In the genomic region with DNA sequence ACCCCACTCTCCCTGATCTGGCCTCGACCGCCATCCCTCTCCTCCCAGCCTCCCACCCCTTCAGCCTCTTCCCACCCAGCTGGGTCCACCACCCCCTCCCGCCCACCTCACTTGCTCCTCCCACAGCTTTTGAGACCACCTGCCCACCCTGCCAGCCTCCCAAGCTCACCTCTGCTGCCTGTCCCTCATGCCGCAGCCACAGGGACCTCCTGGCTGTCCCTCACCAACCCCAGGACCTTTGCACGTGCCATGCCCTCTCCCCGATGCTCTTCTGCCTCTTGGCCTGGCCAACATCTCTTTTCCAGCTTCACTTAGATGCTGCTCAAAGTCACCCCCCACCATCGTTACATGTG, we compare ENCODE assay signal across 23 cellular contexts. TPM values are rescaled to one million over a fixed set of nuclear protein-coding genes. Genes with fewer than 3 reads are reported as not detected.
DNase-seq lines count a peak whose midpoint lies in the region; ATAC-seq and TF ChIP-seq lines count a peak whose summit lies in the region.
"Had no signal": no experiment of that assay in that cellular context is flagged by ENCODE, and none has a peak within 500 bp of the region (broad histone marks: within the 10 kb centered on the region; RNA-seq: fewer than 3 reads in every experiment).

No MANE protein-coding gene starts in this region.

- ATAC-seq in left lung (no peak), GM19324 (IDR thresholded peaks at IDR 0.05; ENCODE audit: low FRiP score, unreplicated experiment) (no peak), HG03565 (IDR thresholded peaks at IDR 0.05; ENCODE audit: unreplicated experiment) (no peak)

- no peak overlapping the region for H2AFZ ChIP-seq in SU-DHL-6 (ENCODE audit: low read depth, low read length, severe bottlenecking)

- H3K27me3 ChIP-seq in SU-DHL-6 (ENCODE audit: low read length) (no peaks in the 10 kb centered on the region), left lung (peaks cover 0 to 78% of the 10 kb centered on the region in 2 donors)
- H3K27me3 ChIP-seq: thyroid gland had no signal

- no peak overlapping the region for H3K4me2 ChIP-seq in SU-DHL-6 (ENCODE audit: low read depth, low read length, poor library complexity, severe bottlenecking)

- H3K79me2 ChIP-seq in SU-DHL-6 (ENCODE audit: insufficient read depth, low read length): no peaks in the 10 kb centered on the region

- intact Hi-C loops in left lung (cut with DNase I): loop anchor here in 1 of 2 donors (10.0 kb wide), 1 partner anchor 500 kb away; no protein-coding TSS in a partner anchor

- peak; percentile 6 for TF ChIP-seq CTCF in 22Rv1 (IDR thresholded peaks at IDR 0.05)
- peak; percentile 3 for TF ChIP-seq CTCF in GM10266 (IDR thresholded peaks at IDR 0.05; ENCODE audit: control insufficient read depth, insufficient read depth, low read depth, missing control alignments)
- TF ChIP-seq CTCF in SU-DHL-6 (IDR thresholded peaks at IDR 0.05; ENCODE audit: insufficient read depth, low read length, poor library complexity, severe bottlenecking): peak; percentile 7
- TF ChIP-seq CTCF in left lung (IDR thresholded peaks at IDR 0.05): no peak
- TF ChIP-seq CTCF in coronary artery (IDR thresholded peaks at IDR 0.05): no peak

- no peaks in the 10 kb centered on the region for H4K20me1 ChIP-seq in SU-DHL-6 (ENCODE audit: low read depth, low read length)

- H3K9me3 ChIP-seq in SU-DHL-6 (ENCODE audit: insufficient read depth, low read length) (no peaks in the 10 kb centered on the region), left lung (no peaks in the 10 kb centered on the region)
- H3K9me3 ChIP-seq: heart right ventricle, neutrophil, prostate gland, thyroid gland had no signal

- H3K4me3 ChIP-seq in SU-DHL-6 (ENCODE audit: insufficient read depth, low read length, poor library complexity, severe bottlenecking): no peak overlapping the region
- no peak overlapping the region for H3K4me3 ChIP-seq in left lung
- no peak overlapping the region for H3K4me3 ChIP-seq in coronary artery
- H3K4me3 ChIP-seq: heart right ventricle, prostate gland, thyroid gland had no signal

- H3K27ac ChIP-seq in 22Rv1 (no peak overlapping the region), SU-DHL-6 (ENCODE audit: low read depth, low read length) (no peak overlapping the region), left lung (no peak overlapping the region), coronary artery (no peak overlapping the region)
- H3K27ac ChIP-seq: heart right ventricle, neutrophil, prostate gland, thyroid gland had no signal

- H3K4me1 ChIP-seq in left lung: no peaks in the 10 kb centered on the region
- H3K4me1 ChIP-seq: heart right ventricle, prostate gland, thyroid gland had no signal

- DNase-seq in GM10266 (ENCODE audit: extremely low spot score): no peak
- DNase-seq in left lung: peak; percentile 19 to 40
- no peak for DNase-seq in coronary artery (ENCODE audit: low spot score)
- no peak for DNase-seq in cerebellar nuclear complex (lab: John Stamatoyannopoulos, UW)
- DNase-seq: DMS153, midbrain, naive B cell, NCI-H446 treated with DMSO at 0.1 percent for 48 hours had no signal

- no peaks in the 10 kb centered on the region for H3K9me2 ChIP-seq in SU-DHL-6 (replicated peaks; ENCODE audit: insufficient read depth, low read length)

- H3K36me3 ChIP-seq in SU-DHL-6 (ENCODE audit: low read length) (no peaks in the 10 kb centered on the region), left lung (no peaks in the 10 kb centered on the region)
- H3K36me3 ChIP-seq: heart right ventricle, neutrophil, prostate gland, thyroid gland had no signal

- no peak overlapping the region for H3K9ac ChIP-seq in SU-DHL-6 (ENCODE audit: low read length)

- H3F3A ChIP-seq in SU-DHL-6 (ENCODE audit: insufficient read depth): no peaks in the 10 kb centered on the region

RNA-seq across cellular contexts. Expression of gene PNPLA5, which starts 6.5 kb away (rescaled TPM):
- total RNA-seq in left lung: not detected
- total RNA-seq: activated naive CD4-positive, alpha-beta T cell treated with anti-CD3 and anti-CD28 coated beads, Interleukin-2, amount 50 U/mL, for 72 hours; bronchial epithelial cell; heart right ventricle; kidney; prostate gland; sciatic nerve; SK-MEL-5; T-helper 1 cell treated with Interleukin-12 subunit alpha and Interleukin-12 subunit beta and Interleukin-4 antibody, amounts not matched to agents 30 ng/mL and 1 ng/mL, for 36 hours; thyroid gland had no signal

RNA-seq across cellular contexts. Expression of gene SULT4A1, which starts 23.0 kb away (rescaled TPM):
- total RNA-seq in left lung: not detected
- total RNA-seq: lower leg skin; T-helper 1 cell treated with Interleukin-12 subunit alpha and Interleukin-12 subunit beta and Interleukin-4 antibody, amounts not matched to agents 30 ng/mL and 1 ng/mL, for 36 hours; thyroid gland had no signal

RNA-seq across cellular contexts. Expression of gene PNPLA3, which starts 38.3 kb away (rescaled TPM):
- 1 to 10 TPM; 1.2 to 2.4 TPM for total RNA-seq in left lung

Comparison
In these comparisons a context has a peak if more than half of its experiments do, and no peak if none do; other contexts are left out.
1. CTCF ChIP-seq: peak in 22Rv1 (single experiment), GM10266 (single experiment) and SU-DHL-6 (single experiment); none in left lung (0 of 2) and coronary artery (single experiment).
2. DNase-seq: peak in left lung (2 of 2); none in GM10266 (single experiment), coronary artery (single experiment) and cerebellar nuclear complex (0 of 2).